In the genomic region with DNA sequence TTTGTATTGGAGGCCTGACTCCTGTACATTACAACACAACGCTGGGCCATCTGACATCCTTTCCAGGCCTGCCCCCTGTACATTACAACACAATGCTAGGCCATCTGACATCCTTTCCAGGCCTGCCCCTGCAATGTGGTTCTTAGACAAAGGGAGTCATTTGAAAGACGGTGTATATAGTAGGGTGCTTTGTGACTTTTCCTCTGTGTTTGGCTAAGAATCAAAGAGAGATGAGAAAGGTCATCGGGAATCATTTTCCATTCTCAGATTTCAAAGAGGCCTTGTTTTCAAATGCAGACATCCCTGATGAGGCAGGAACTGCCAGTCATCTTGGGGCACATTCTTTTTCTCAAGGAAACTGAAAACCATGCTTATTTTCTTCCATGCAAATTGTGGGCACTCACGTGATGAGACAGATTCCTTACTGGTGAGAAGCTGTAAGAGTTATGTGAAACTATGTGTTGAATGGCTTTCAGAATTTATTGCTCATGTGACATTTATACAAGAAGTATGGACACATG, we compare ENCODE assay signal across 13 cellular contexts.
DNase-seq lines count a peak whose midpoint lies in the region; ATAC-seq, FAIRE-seq and TF ChIP-seq lines count a peak whose summit lies in the region.
"Had no signal": no experiment of that assay in that cellular context is flagged by ENCODE, and none has a peak within 500 bp of the region (broad histone marks: within the 10 kb centered on the region; RNA-seq: fewer than 3 reads in every experiment).

No MANE protein-coding gene starts in this region.

- H2BK120ac ChIP-seq in IMR-90 (ENCODE audit: low read depth, low read length) = peak overlapping the region; percentile 95

- CTCF ChIA-PET in AG04449 (lab: Yijun Ruan, JAX) = no interaction called here
- CTCF ChIA-PET in IMR-90 (lab: Yijun Ruan, JAX) = interaction anchor here (1.8 kb wide), 1 partner anchor 18 kb away, joined by 4 read pairs; no protein-coding TSS in a partner anchor

- peaks cover 9% of the 10 kb centered on the region for H3K9me1 ChIP-seq in IMR-90 (ENCODE audit: insufficient read depth, low read length)

- TF ChIP-seq CTCF in AG04449 (IDR thresholded peaks at IDR 0.05; ENCODE audit: insufficient read depth, low read length, missing control alignments) = no peak
- TF ChIP-seq CTCF in IMR-90 (conservative IDR thresholded peaks at IDR 0.05; ENCODE audit: low read depth, low read length) = no peak
- TF ChIP-seq CTCF in bronchial epithelial cell (IDR thresholded peaks at IDR 0.05; ENCODE audit: insufficient read depth, low read length, severe bottlenecking) = no peak

- no peaks in the 10 kb centered on the region for H4K20me1 ChIP-seq in IMR-90 (ENCODE audit: insufficient read depth, low read length)

- POLR2A ChIA-PET in AG04449 (lab: Yijun Ruan, JAX) (no interaction called here), IMR-90 (lab: Charles Lee; ENCODE audit: unreplicated experiment) (interaction anchor here (0.8 kb wide), 1 partner anchor 25 kb away, joined by 4 read pairs; no protein-coding TSS in a partner anchor)

- no peak overlapping the region for H3K4me2 ChIP-seq in IMR-90 (ENCODE audit: low read depth, low read length)

- dilution Hi-C loops in IMR-90 (cut with HindIII; ENCODE audit: low sequenced_read_pairs, unreplicated experiment) = no loop called here

- H2BK20ac ChIP-seq in IMR-90 (ENCODE audit: low read depth, low read length) = peak overlapping the region; percentile 91

- no peak overlapping the region for H3K4me3 ChIP-seq in AG04449 (ENCODE audit: low read depth, low read length)
- no peak overlapping the region for H3K4me3 ChIP-seq in IMR-90 (ENCODE audit: insufficient read depth, low read depth, low read length)
- no peak overlapping the region for H3K4me3 ChIP-seq in bronchial epithelial cell (ENCODE audit: low read depth, low read length)
- H3K4me3 ChIP-seq: ascending aorta, thyroid gland had no signal

- TF ChIP-seq RAD21 in IMR-90 (IDR thresholded peaks at IDR 0.05; ENCODE audit: low read length) = no peak

- H2AK9ac ChIP-seq in IMR-90 (replicated peaks; ENCODE audit: low read depth, low read length, poor library complexity) = no peak overlapping the region

- H3K36me3 ChIP-seq in IMR-90 (ENCODE audit: control insufficient read depth, insufficient read depth, low read length) (no peaks in the 10 kb centered on the region), bronchial epithelial cell (ENCODE audit: control insufficient read depth, insufficient read depth, low read length) (no peaks in the 10 kb centered on the region)
- H3K36me3 ChIP-seq: ascending aorta, thyroid gland had no signal

- peaks cover 3% of the 10 kb centered on the region for H3K4me1 ChIP-seq in IMR-90 (ENCODE audit: control insufficient read depth, insufficient read depth, low read length)
- H3K4me1 ChIP-seq: ascending aorta, thyroid gland had no signal

- FAIRE-seq in bronchial epithelial cell (lab: Jason Lieb, UNC) = no peak

- H3K27me3 ChIP-seq in IMR-90 (ENCODE audit: control insufficient read depth, insufficient read depth, low read length) (no peaks in the 10 kb centered on the region), bronchial epithelial cell (ENCODE audit: control insufficient read depth, insufficient read depth, low read length) (no peaks in the 10 kb centered on the region)
- H3K27me3 ChIP-seq: ascending aorta, thyroid gland had no signal

- peak overlapping the region; percentile 13; the same call in 1 of the 2 replicates for H3K27ac ChIP-seq in IMR-90 (ENCODE audit: insufficient read depth, low read length)
- H3K27ac ChIP-seq: ascending aorta, thyroid gland had no signal

- peak overlapping the region; percentile 12; the same call in 1 of the 2 replicates for H3K56ac ChIP-seq in IMR-90 (ENCODE audit: extremely low read depth, insufficient read depth, low read length)

- DNase-seq in AG04449 (ENCODE audit: low read depth, low spot score) (peak; percentile 87), IMR-90 (peak; percentile 90), bronchial epithelial cell (ENCODE audit: low read depth) (peak; percentile 48), left kidney (ENCODE audit: low read depth, low spot score) (peak; percentile 62), iPS-NIHi11 (ENCODE audit: low spot score) (no peak), ureter (ENCODE audit: low spot score) (no peak)
- DNase-seq: activated CD8-positive, alpha-beta memory T cell treated with anti-CD3 and anti-CD28 coated beads, Interleukin-2, amount 10 ng/mL, durations not matched to agents 7 days and 5 days; head of caudate nucleus; naive thymus-derived CD8-positive, alpha-beta T cell; thyroid gland had no signal

- in situ Hi-C loops in IMR-90 (cut with MboI; ENCODE audit: low sequenced_read_pairs) = no loop called here

- H3K9me3 ChIP-seq in IMR-90 (ENCODE audit: control insufficient read depth, insufficient read depth, low read length) = no peaks in the 10 kb centered on the region
- H3K9me3 ChIP-seq: ascending aorta, thyroid gland had no signal

- H2BK5ac ChIP-seq in IMR-90 (ENCODE audit: low read depth, low read length, poor library complexity, severe bottlenecking) = peak overlapping the region; percentile 72

- H3K18ac ChIP-seq in IMR-90 (ENCODE audit: low read depth, low read length) = peak overlapping the region; percentile 84

- peak overlapping the region; percentile 80 for H2AFZ ChIP-seq in IMR-90 (replicated peaks; ENCODE audit: low read length, poor library complexity)

- no peak for TF ChIP-seq POLR2A in IMR-90 (IDR thresholded peaks at IDR 0.05; ENCODE audit: low read depth, low read length)

- H4K91ac ChIP-seq in IMR-90 (ENCODE audit: insufficient read depth, low read depth, low read length) = peak overlapping the region; percentile 83

- H3K9ac ChIP-seq in IMR-90 (ENCODE audit: low read depth, low read length) = no peak overlapping the region

- H3K79me1 ChIP-seq in IMR-90 (ENCODE audit: low read depth in 1 of 2, low read length in 2 of 2) = no peaks in the 10 kb centered on the region

- H4K5ac ChIP-seq in IMR-90 (ENCODE audit: low read depth, low read length) = peak overlapping the region; percentile 92

- peak; percentile 93 for ATAC-seq in IMR-90 (ENCODE audit: low read depth)
- no peak for ATAC-seq in GM18873 (IDR thresholded peaks at IDR 0.05; ENCODE audit: low FRiP score, unreplicated experiment)
- ATAC-seq in HG03571 (IDR thresholded peaks at IDR 0.05; ENCODE audit: unreplicated experiment) = no peak
- ATAC-seq: activated CD8-positive, alpha-beta memory T cell treated with anti-CD3 and anti-CD28 coated beads, Interleukin-2, amount 10 ng/mL, durations not matched to agents 7 days and 5 days; naive thymus-derived CD8-positive, alpha-beta T cell had no signal

- H4K8ac ChIP-seq in IMR-90 (ENCODE audit: low read depth in 2 of 2, low read length in 2 of 2) = peak overlapping the region; percentile 22 to 89; a peak in 2 of 4 replicates

- H3K23ac ChIP-seq in IMR-90 (ENCODE audit: low read depth, low read length) = peak overlapping the region; percentile 77

- H3K14ac ChIP-seq in IMR-90 (replicated peaks; ENCODE audit: low read depth, low read length) = peak overlapping the region; percentile 78

- peak overlapping the region; percentile 67; the same call in 2 of the 3 replicates for H2BK15ac ChIP-seq in IMR-90 (ENCODE audit: low read depth, low read length)

- H2AK5ac ChIP-seq in IMR-90 (ENCODE audit: low read depth, low read length) = peak overlapping the region; percentile 75

- peak overlapping the region; percentile 91 for H3K4ac ChIP-seq in IMR-90 (ENCODE audit: low read depth, low read length)

- no TSS peak for BruUV-seq in IMR-90 (replicated peaks; lab: Mats Ljungman, UMichigan)

- 0% methylated on average over 1 of the region's 4 CpGs; no CpG with 5 or more reads in 1 of the 2 experiments for WGBS in IMR-90 (ENCODE audit: extremely low coverage in 2 of 2, insufficient read length in 1 of 2), 2 experiments

- intact Hi-C loops in IMR-90 (cut with micrococcal nuclease) = loop anchor here (2.0 kb wide), 1 partner anchor 76 kb away; no protein-coding TSS in a partner anchor

TF ChIP-seq in IMR-90, 13 proteins besides CTCF, POLR2A, EP300 and RAD21:
- TF ChIP-seq NFE2L2 (IDR thresholded peaks at IDR 0.05; ENCODE audit: low read depth, low read length) (0 out of 2 replicates have a peak, but pooled peaks have one; percentile 18), MAZ (IDR thresholded peaks at IDR 0.05; ENCODE audit: borderline replicate concordance, low read depth, low read length) (no peak), BHLHE40 (IDR thresholded peaks at IDR 0.05; ENCODE audit: low read depth, low read length) (peak; percentile 96), CEBPB (IDR thresholded peaks at IDR 0.05; ENCODE audit: low read depth, low read length) (0 out of 2 replicates have a peak, but pooled peaks have one; percentile 5), CHD1 (IDR thresholded peaks at IDR 0.05; ENCODE audit: low read depth, low read length) (no peak), USF2 (IDR thresholded peaks at IDR 0.05; ENCODE audit: low read depth, low read length) (peak; percentile 92)

Comparison
In these comparisons a context has a peak if more than half of its experiments do, and no peak if none do; other contexts are left out.
1. DNase-seq: peak in AG04449 (single experiment), IMR-90 (single experiment), bronchial epithelial cell (single experiment) and left kidney (single experiment); none in iPS-NIHi11 (single experiment) and ureter (single experiment).